ENCODE assay signal across 9 cellular contexts in the genomic region with DNA sequence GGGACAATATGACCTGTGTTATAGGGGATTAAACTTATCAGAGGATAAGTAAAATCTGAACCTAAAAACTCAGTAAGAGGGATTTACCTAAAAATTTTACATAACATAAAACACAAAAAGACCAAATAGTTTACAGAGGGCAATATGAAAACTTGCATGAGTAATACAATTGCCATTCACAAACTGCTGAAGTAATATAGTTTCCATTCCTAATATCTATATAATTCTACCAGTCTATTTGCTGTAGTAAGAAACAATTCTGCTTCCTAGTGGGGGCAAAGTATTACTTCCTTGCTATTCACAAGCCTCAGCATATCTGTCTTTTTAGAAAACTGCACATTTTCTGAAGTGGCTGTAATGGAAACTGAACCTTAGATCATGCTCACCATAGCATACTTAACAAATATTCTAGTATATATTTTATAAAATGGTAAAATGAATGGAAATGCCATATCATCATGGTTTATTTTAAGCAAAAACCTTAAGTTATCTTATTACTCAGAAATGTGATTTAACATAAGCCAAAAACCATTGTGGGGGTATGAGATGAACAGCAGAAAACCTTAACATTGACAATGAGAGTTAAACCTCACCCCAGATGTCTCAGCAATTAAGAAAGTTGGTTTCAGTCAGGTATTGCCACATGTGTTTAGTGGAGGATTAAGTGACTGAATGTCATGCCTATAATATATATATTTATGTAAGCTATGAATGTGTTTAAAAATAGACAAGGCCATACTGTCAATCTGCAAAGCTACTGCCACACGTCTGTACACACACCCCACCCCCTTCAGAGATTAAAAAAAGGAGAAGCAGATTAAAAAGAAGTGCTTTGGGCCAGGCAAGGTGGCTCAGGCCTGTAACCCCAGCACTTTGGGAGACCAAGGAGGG.
DNase-seq lines count a peak whose midpoint lies in the region; ATAC-seq lines count a peak whose summit lies in the region.
"Had no signal": no experiment of that assay in that cellular context is flagged by ENCODE, and none has a peak within 500 bp of the region (broad histone marks: within the 10 kb centered on the region; RNA-seq: fewer than 3 reads in every experiment).

No MANE protein-coding gene starts in this region.

- CTCF ChIA-PET in activated CD4-positive, alpha-beta T cell treated with anti-CD3 and anti-CD28 coated beads, Interleukin-2, amount 10 ng/mL, durations not matched to agents 7 days and 5 days (lab: Charles Lee) = no interaction called here

- peak overlapping the region; percentile 91 for H3K27ac Mint-ChIP-seq in activated T-helper 17 cell treated with anti-CD3 and anti-CD28 coated beads, Interleukin-2, amount 50 U/mL, for 72 hours
- H3K27ac Mint-ChIP-seq in activated CD4-positive, alpha-beta T cell treated with anti-CD3 and anti-CD28 coated beads, Interleukin-2, amount 10 ng/mL, durations not matched to agents 7 days and 5 days = no peak overlapping the region
- H3K27ac Mint-ChIP-seq: memory B cell had no signal

- DNase-seq in EL (peak; percentile 24), NCI-H1092 treated with DMSO at 0.1 percent for 48 hours (lab: John Stamatoyannopoulos, UW) (no peak), inferior parietal cortex (ENCODE audit: extremely low spot score) (no peak)
- DNase-seq in stimulated activated CD4-positive, alpha-beta T cell treated with anti-CD3 and anti-CD28 coated beads, Interleukin-2, amount 100 ng/mL, for 48 hours = no peak
- no peak for DNase-seq in activated CD4-positive, alpha-beta T cell treated with anti-CD3 and anti-CD28 coated beads, Interleukin-2, amount 10 ng/mL, durations not matched to agents 7 days and 5 days

- ATAC-seq in GM19372 (IDR thresholded peaks at IDR 0.05; ENCODE audit: low read depth, unreplicated experiment) = peak; percentile 58
- peak; percentile 64 for ATAC-seq in HG03097 (IDR thresholded peaks at IDR 0.05; ENCODE audit: low FRiP score, unreplicated experiment)
- peak; percentile 71 for ATAC-seq in activated T-helper 17 cell treated with anti-CD3 and anti-CD28 coated beads, Interleukin-2, amount 50 U/mL, for 72 hours (replicated peaks)

- H3K4me1 Mint-ChIP-seq in activated T-helper 17 cell treated with anti-CD3 and anti-CD28 coated beads, Interleukin-2, amount 50 U/mL, for 72 hours = peaks cover 36% of the 10 kb centered on the region
- peaks cover 36% of the 10 kb centered on the region for H3K4me1 Mint-ChIP-seq in activated CD4-positive, alpha-beta T cell treated with anti-CD3 and anti-CD28 coated beads, Interleukin-2, amount 10 ng/mL, durations not matched to agents 7 days and 5 days

- no peaks in the 10 kb centered on the region for H3K36me3 Mint-ChIP-seq in activated T-helper 17 cell treated with anti-CD3 and anti-CD28 coated beads, Interleukin-2, amount 50 U/mL, for 72 hours (ENCODE audit: low read depth)
- peaks cover 8% of the 10 kb centered on the region for H3K36me3 Mint-ChIP-seq in activated CD4-positive, alpha-beta T cell treated with anti-CD3 and anti-CD28 coated beads, Interleukin-2, amount 10 ng/mL, durations not matched to agents 7 days and 5 days (ENCODE audit: low read depth)

- no peaks in the 10 kb centered on the region for H3K27me3 Mint-ChIP-seq in activated T-helper 17 cell treated with anti-CD3 and anti-CD28 coated beads, Interleukin-2, amount 50 U/mL, for 72 hours
- no peaks in the 10 kb centered on the region for H3K27me3 Mint-ChIP-seq in activated CD4-positive, alpha-beta T cell treated with anti-CD3 and anti-CD28 coated beads, Interleukin-2, amount 10 ng/mL, durations not matched to agents 7 days and 5 days
- H3K27me3 Mint-ChIP-seq: memory B cell had no signal

- H3K4me3 Mint-ChIP-seq in activated T-helper 17 cell treated with anti-CD3 and anti-CD28 coated beads, Interleukin-2, amount 50 U/mL, for 72 hours = no peak overlapping the region
- no peak overlapping the region for H3K4me3 Mint-ChIP-seq in activated CD4-positive, alpha-beta T cell treated with anti-CD3 and anti-CD28 coated beads, Interleukin-2, amount 10 ng/mL, durations not matched to agents 7 days and 5 days
- H3K4me3 Mint-ChIP-seq: memory B cell had no signal

- no peaks in the 10 kb centered on the region for H3K9me3 Mint-ChIP-seq in activated T-helper 17 cell treated with anti-CD3 and anti-CD28 coated beads, Interleukin-2, amount 50 U/mL, for 72 hours
- no peaks in the 10 kb centered on the region for H3K9me3 Mint-ChIP-seq in activated CD4-positive, alpha-beta T cell treated with anti-CD3 and anti-CD28 coated beads, Interleukin-2, amount 10 ng/mL, durations not matched to agents 7 days and 5 days
- H3K9me3 Mint-ChIP-seq: memory B cell had no signal

- POLR2A ChIA-PET in activated CD4-positive, alpha-beta T cell treated with anti-CD3 and anti-CD28 coated beads, Interleukin-2, amount 10 ng/mL, durations not matched to agents 7 days and 5 days (lab: Charles Lee) = no interaction called here
